Comparison of ENCODE assay signal across 8 cellular contexts in the genomic region with DNA sequence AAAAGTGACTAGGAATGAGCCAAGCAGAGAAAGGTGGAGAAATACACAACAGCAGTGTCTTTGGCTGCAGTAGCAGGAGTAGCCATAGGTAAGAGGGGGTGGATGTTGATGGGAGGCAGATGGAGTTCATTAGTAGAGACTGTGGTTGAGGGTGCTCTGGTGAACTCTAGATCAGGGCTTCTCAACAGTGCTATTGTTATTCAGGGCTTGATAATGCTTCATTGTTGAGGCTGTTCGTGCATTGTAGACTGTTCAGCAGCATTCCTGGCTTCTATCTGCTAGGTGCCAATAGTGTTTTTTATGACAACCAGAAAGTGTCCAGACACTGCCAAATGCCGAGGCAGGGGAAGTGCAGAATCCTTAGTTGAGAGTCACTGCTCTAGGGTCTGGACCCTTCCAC. TPM values are rescaled to one million over a fixed set of nuclear protein-coding genes. Genes with fewer than 3 reads are reported as not detected.
A peak's percentile ranks its signal among the peaks of the same experiment; 100 is the strongest.
DNase-seq lines count a peak whose midpoint lies in the region; ATAC-seq lines count a peak whose summit lies in the region.

No MANE protein-coding gene starts in this region.

- no peaks in the 10 kb centered on the region for H3K9me3 ChIP-seq in subcutaneous abdominal adipose tissue (ENCODE audit: control insufficient read depth in 5 of 5, low read length in 5 of 5)

- peak overlapping the region; percentile 98 for H3K4me3 Mint-ChIP-seq in T-helper 2 cell treated with Interferon-gamma antibody and Interleukin-4, amounts not matched to agents 5 μg/mL and 100 μg/mL, for 36 hours
- H3K4me3 Mint-ChIP-seq in activated naive CD8-positive, alpha-beta T cell treated with anti-CD3 and anti-CD28 coated beads for 36 hours: peak overlapping the region; percentile 98

- no peak for DNase-seq in T-helper 2 cell treated with Interferon-gamma antibody and Interleukin-4, amounts not matched to agents 5 μg/mL and 100 μg/mL, for 36 hours (ENCODE audit: low spot score)
- no peak for DNase-seq in T-helper 2 cell
- DNase-seq in activated naive CD8-positive, alpha-beta T cell treated with anti-CD3 and anti-CD28 coated beads for 36 hours: no peak
- DNase-seq in inferior parietal cortex (ENCODE audit: extremely low spot score): peak; percentile 59
- no peak for DNase-seq in NCI-H510A (lab: John Stamatoyannopoulos, UW)
- DNase-seq in GF-D8 (lab: John Stamatoyannopoulos, UW): no peak

- H3K4me1 ChIP-seq in subcutaneous abdominal adipose tissue (ENCODE audit: control insufficient read depth in 5 of 5, insufficient read depth in 5 of 5, low read length in 5 of 5): peaks cover 23 to 84% (median 81%) of the 10 kb centered on the region in 5 donors

- peak overlapping the region; percentile 62 for H3K27ac Mint-ChIP-seq in T-helper 2 cell treated with Interferon-gamma antibody and Interleukin-4, amounts not matched to agents 5 μg/mL and 100 μg/mL, for 36 hours
- peak overlapping the region; percentile 70 for H3K27ac Mint-ChIP-seq in activated naive CD8-positive, alpha-beta T cell treated with anti-CD3 and anti-CD28 coated beads for 36 hours

- H3K4me1 Mint-ChIP-seq in T-helper 2 cell treated with Interferon-gamma antibody and Interleukin-4, amounts not matched to agents 5 μg/mL and 100 μg/mL, for 36 hours (ENCODE audit: low read depth): peaks cover 52% of the 10 kb centered on the region
- H3K4me1 Mint-ChIP-seq in activated naive CD8-positive, alpha-beta T cell treated with anti-CD3 and anti-CD28 coated beads for 36 hours: peaks cover 59% of the 10 kb centered on the region

- H3K9ac ChIP-seq in subcutaneous abdominal adipose tissue (ENCODE audit: low read length in 5 of 5): peak overlapping the region in 4 of 5 donors; percentile 62 to 88 (median 81)

- H3K27me3 ChIP-seq in subcutaneous abdominal adipose tissue (ENCODE audit: control insufficient read depth in 5 of 5, insufficient read depth in 4 of 5, low read length in 5 of 5): no peaks in the 10 kb centered on the region

- H3K9me3 Mint-ChIP-seq in T-helper 2 cell treated with Interferon-gamma antibody and Interleukin-4, amounts not matched to agents 5 μg/mL and 100 μg/mL, for 36 hours: no peaks in the 10 kb centered on the region
- H3K9me3 Mint-ChIP-seq in activated naive CD8-positive, alpha-beta T cell treated with anti-CD3 and anti-CD28 coated beads for 36 hours: no peaks in the 10 kb centered on the region

- peaks cover 0 to 9% (median 2%) of the 10 kb centered on the region in 5 donors for H3K36me3 ChIP-seq in subcutaneous abdominal adipose tissue (ENCODE audit: control insufficient read depth in 5 of 5, insufficient read depth in 5 of 5, low read length in 5 of 5)

- H3K36me3 Mint-ChIP-seq in T-helper 2 cell treated with Interferon-gamma antibody and Interleukin-4, amounts not matched to agents 5 μg/mL and 100 μg/mL, for 36 hours (ENCODE audit: low read depth): peaks cover 48% of the 10 kb centered on the region
- H3K36me3 Mint-ChIP-seq in activated naive CD8-positive, alpha-beta T cell treated with anti-CD3 and anti-CD28 coated beads for 36 hours: peaks cover 56% of the 10 kb centered on the region

- peak overlapping the region; percentile 70 to 93 (median 77) for H3K4me3 ChIP-seq in subcutaneous abdominal adipose tissue (ENCODE audit: low read depth in 1 of 5, low read length in 5 of 5)

- H3K27ac ChIP-seq in subcutaneous abdominal adipose tissue (ENCODE audit: low read depth, low read length): peak overlapping the region; percentile 97

- no peaks in the 10 kb centered on the region for H3K27me3 Mint-ChIP-seq in T-helper 2 cell treated with Interferon-gamma antibody and Interleukin-4, amounts not matched to agents 5 μg/mL and 100 μg/mL, for 36 hours (ENCODE audit: low read depth)
- no peaks in the 10 kb centered on the region for H3K27me3 Mint-ChIP-seq in activated naive CD8-positive, alpha-beta T cell treated with anti-CD3 and anti-CD28 coated beads for 36 hours

- ATAC-seq in HG02938 (IDR thresholded peaks at IDR 0.05; ENCODE audit: unreplicated experiment): no peak

RNA-seq across cellular contexts. Expression of gene ALKBH5, which starts 3.6 kb away (rescaled TPM):
- 100 to 1,000 TPM; 163 TPM for total RNA-seq in activated naive CD8-positive, alpha-beta T cell treated with anti-CD3 and anti-CD28 coated beads for 36 hours

RNA-seq across cellular contexts. Expression of gene LLGL1, which starts 38.2 kb away (rescaled TPM):
- 10 to 100 TPM; 13.7 to 15.2 TPM for total RNA-seq in activated naive CD8-positive, alpha-beta T cell treated with anti-CD3 and anti-CD28 coated beads for 36 hours
